2 cellular contexts compared by ENCODE assay signal in the genomic region with DNA sequence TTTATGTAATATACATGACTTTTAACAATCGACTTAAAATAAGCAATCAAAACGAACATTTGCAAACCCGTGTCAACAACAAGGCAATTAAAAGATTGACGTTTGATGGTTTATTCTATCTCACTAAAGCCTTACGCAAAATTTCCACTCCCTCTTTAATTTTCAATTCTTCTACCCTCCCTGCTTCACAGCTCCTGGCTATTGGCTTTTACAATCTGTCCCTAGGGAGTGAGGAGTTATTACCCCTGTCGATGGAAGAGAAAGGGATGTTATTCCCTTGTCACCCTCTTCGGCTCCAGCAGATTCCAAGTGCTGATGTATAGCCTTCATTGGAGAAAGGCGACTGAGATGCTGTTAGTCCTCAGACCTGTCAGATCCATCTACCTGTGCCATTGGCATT.
TF ChIP-seq lines count a peak whose summit lies in the region.

No MANE protein-coding gene starts in this region.

TF ChIP-seq in IMR-90, 13 proteins besides CTCF, POLR2A, EP300 and RAD21:
- TF ChIP-seq MXI1 (IDR thresholded peaks at IDR 0.05; ENCODE audit: borderline replicate concordance, low read depth, low read length) (no peak), MAFK (IDR thresholded peaks at IDR 0.05; ENCODE audit: low read depth, low read length) (no peak), RFX5 (IDR thresholded peaks at IDR 0.05; ENCODE audit: low read depth, low read length) (no peak), BHLHE40 (IDR thresholded peaks at IDR 0.05; ENCODE audit: low read depth, low read length) (no peak)
- TF ChIP-seq, protein P1, sequence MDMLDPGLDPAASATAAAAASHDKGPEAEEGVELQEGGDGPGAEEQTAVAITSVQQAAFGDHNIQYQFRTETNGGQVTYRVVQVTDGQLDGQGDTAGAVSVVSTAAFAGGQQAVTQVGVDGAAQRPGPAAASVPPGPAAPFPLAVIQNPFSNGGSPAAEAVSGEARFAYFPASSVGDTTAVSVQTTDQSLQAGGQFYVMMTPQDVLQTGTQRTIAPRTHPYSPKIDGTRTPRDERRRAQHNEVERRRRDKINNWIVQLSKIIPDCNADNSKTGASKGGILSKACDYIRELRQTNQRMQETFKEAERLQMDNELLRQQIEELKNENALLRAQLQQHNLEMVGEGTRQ (IDR thresholded peaks at IDR 0.05; ENCODE audit: low read depth, low read length): no peak

TF ChIP-seq in WTC11, 78 proteins besides CTCF, POLR2A, EP300 and RAD21:
- TF ChIP-seq, protein P2, sequence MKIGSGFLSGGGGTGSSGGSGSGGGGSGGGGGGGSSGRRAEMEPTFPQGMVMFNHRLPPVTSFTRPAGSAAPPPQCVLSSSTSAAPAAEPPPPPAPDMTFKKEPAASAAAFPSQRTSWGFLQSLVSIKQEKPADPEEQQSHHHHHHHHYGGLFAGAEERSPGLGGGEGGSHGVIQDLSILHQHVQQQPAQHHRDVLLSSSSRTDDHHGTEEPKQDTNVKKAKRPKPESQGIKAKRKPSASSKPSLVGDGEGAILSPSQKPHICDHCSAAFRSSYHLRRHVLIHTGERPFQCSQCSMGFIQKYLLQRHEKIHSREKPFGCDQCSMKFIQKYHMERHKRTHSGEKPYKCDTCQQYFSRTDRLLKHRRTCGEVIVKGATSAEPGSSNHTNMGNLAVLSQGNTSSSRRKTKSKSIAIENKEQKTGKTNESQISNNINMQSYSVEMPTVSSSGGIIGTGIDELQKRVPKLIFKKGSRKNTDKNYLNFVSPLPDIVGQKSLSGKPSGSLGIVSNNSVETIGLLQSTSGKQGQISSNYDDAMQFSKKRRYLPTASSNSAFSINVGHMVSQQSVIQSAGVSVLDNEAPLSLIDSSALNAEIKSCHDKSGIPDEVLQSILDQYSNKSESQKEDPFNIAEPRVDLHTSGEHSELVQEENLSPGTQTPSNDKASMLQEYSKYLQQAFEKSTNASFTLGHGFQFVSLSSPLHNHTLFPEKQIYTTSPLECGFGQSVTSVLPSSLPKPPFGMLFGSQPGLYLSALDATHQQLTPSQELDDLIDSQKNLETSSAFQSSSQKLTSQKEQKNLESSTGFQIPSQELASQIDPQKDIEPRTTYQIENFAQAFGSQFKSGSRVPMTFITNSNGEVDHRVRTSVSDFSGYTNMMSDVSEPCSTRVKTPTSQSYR (CRISPR knock-in tag; IDR thresholded peaks at IDR 0.05): no peak
- TF ChIP-seq, protein P3, sequence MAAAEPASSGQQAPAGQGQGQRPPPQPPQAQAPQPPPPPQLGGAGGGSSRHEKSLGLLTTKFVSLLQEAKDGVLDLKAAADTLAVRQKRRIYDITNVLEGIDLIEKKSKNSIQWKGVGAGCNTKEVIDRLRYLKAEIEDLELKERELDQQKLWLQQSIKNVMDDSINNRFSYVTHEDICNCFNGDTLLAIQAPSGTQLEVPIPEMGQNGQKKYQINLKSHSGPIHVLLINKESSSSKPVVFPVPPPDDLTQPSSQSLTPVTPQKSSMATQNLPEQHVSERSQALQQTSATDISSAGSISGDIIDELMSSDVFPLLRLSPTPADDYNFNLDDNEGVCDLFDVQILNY (CRISPR knock-in tag; IDR thresholded peaks at IDR 0.05): no peak
- TF ChIP-seq, protein P4, sequence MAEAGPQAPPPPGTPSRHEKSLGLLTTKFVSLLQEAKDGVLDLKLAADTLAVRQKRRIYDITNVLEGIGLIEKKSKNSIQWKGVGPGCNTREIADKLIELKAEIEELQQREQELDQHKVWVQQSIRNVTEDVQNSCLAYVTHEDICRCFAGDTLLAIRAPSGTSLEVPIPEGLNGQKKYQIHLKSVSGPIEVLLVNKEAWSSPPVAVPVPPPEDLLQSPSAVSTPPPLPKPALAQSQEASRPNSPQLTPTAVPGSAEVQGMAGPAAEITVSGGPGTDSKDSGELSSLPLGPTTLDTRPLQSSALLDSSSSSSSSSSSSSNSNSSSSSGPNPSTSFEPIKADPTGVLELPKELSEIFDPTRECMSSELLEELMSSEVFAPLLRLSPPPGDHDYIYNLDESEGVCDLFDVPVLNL (CRISPR knock-in tag; IDR thresholded peaks at IDR 0.05; ENCODE audit: borderline replicate concordance, low read depth): no peak
- TF ChIP-seq NR1H2 (CRISPR knock-in tag; IDR thresholded peaks at IDR 0.05) (no peak), CREB1 (CRISPR knock-in tag; IDR thresholded peaks at IDR 0.05) (no peak), ELF4 (CRISPR knock-in tag; IDR thresholded peaks at IDR 0.05; ENCODE audit: low read depth) (no peak), JUN (CRISPR knock-in tag; IDR thresholded peaks at IDR 0.05) (no peak), SOX15 (CRISPR knock-in tag; IDR thresholded peaks at IDR 0.05) (no peak), ZNF317 (CRISPR knock-in tag; IDR thresholded peaks at IDR 0.05; ENCODE audit: borderline replicate concordance, low read depth) (no peak), ZBTB21 (CRISPR knock-in tag; IDR thresholded peaks at IDR 0.05; ENCODE audit: borderline replicate concordance) (no peak)
- TF ChIP-seq, protein P5, sequence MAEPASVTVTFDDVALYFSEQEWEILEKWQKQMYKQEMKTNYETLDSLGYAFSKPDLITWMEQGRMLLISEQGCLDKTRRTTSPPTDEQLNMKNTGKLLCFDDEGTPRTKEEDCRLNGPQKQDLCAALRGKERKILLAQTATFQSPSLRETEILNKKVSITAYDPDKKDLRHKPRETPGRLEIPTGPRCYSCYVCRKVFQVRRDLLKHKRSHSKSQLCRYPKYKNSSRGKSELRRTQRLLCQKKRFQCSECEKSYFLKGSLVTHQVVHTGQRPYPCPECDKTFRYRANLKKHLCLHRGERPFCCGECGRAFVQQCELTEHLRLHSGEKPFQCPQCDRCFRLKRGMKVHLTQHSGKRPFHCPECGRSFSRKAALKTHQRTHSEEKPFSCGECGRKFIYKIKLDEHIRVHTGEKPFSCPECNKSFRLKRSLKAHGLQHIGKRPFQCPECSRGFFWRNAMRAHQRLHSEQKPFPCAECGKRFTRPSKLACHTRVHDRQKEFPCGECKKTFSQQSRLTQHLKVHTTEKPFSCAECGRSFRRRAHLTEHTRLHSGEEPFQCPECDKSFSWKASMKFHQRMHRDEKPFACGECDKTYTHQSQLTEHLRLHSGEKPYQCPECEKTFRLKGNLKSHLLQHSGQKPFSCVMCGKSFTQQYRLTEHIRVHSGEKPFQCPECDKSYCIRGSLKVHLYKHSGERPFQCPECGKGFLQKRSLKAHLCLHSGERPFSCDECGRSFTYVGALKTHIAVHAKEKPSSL (CRISPR knock-in tag; conservative IDR thresholded peaks at IDR 0.05): no peak
- TF ChIP-seq, protein P6, sequence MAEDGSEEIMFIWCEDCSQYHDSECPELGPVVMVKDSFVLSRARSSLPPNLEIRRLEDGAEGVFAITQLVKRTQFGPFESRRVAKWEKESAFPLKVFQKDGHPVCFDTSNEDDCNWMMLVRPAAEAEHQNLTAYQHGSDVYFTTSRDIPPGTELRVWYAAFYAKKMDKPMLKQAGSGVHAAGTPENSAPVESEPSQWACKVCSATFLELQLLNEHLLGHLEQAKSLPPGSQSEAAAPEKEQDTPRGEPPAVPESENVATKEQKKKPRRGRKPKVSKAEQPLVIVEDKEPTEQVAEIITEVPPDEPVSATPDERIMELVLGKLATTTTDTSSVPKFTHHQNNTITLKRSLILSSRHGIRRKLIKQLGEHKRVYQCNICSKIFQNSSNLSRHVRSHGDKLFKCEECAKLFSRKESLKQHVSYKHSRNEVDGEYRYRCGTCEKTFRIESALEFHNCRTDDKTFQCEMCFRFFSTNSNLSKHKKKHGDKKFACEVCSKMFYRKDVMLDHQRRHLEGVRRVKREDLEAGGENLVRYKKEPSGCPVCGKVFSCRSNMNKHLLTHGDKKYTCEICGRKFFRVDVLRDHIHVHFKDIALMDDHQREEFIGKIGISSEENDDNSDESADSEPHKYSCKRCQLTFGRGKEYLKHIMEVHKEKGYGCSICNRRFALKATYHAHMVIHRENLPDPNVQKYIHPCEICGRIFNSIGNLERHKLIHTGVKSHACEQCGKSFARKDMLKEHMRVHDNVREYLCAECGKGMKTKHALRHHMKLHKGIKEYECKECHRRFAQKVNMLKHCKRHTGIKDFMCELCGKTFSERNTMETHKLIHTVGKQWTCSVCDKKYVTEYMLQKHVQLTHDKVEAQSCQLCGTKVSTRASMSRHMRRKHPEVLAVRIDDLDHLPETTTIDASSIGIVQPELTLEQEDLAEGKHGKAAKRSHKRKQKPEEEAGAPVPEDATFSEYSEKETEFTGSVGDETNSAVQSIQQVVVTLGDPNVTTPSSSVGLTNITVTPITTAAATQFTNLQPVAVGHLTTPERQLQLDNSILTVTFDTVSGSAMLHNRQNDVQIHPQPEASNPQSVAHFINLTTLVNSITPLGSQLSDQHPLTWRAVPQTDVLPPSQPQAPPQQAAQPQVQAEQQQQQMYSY (CRISPR knock-in tag; IDR thresholded peaks at IDR 0.05): no peak
- TF ChIP-seq, protein P7, sequence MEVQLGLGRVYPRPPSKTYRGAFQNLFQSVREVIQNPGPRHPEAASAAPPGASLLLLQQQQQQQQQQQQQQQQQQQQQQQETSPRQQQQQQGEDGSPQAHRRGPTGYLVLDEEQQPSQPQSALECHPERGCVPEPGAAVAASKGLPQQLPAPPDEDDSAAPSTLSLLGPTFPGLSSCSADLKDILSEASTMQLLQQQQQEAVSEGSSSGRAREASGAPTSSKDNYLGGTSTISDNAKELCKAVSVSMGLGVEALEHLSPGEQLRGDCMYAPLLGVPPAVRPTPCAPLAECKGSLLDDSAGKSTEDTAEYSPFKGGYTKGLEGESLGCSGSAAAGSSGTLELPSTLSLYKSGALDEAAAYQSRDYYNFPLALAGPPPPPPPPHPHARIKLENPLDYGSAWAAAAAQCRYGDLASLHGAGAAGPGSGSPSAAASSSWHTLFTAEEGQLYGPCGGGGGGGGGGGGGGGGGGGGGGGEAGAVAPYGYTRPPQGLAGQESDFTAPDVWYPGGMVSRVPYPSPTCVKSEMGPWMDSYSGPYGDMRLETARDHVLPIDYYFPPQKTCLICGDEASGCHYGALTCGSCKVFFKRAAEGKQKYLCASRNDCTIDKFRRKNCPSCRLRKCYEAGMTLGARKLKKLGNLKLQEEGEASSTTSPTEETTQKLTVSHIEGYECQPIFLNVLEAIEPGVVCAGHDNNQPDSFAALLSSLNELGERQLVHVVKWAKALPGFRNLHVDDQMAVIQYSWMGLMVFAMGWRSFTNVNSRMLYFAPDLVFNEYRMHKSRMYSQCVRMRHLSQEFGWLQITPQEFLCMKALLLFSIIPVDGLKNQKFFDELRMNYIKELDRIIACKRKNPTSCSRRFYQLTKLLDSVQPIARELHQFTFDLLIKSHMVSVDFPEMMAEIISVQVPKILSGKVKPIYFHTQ (CRISPR knock-in tag; IDR thresholded peaks at IDR 0.05): no peak
- TF ChIP-seq, protein P8, sequence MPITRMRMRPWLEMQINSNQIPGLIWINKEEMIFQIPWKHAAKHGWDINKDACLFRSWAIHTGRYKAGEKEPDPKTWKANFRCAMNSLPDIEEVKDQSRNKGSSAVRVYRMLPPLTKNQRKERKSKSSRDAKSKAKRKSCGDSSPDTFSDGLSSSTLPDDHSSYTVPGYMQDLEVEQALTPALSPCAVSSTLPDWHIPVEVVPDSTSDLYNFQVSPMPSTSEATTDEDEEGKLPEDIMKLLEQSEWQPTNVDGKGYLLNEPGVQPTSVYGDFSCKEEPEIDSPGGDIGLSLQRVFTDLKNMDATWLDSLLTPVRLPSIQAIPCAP (CRISPR knock-in tag; IDR thresholded peaks at IDR 0.05): no peak
- TF ChIP-seq, protein P9, sequence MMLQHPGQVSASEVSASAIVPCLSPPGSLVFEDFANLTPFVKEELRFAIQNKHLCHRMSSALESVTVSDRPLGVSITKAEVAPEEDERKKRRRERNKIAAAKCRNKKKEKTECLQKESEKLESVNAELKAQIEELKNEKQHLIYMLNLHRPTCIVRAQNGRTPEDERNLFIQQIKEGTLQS (CRISPR knock-in tag; conservative IDR thresholded peaks at IDR 0.05): no peak
